In genomic region chr5:56807698-56808097, GRCh38 we compare ENCODE assay signal across 29 cellular contexts.
"Had no signal": no experiment of that assay in that cellular context is flagged by ENCODE, and none has a peak within 500 bp of the region (broad histone marks: within the 10 kb centered on the region; RNA-seq: fewer than 3 reads in every experiment).

No MANE protein-coding gene starts in this region.

- DNase-seq: activated CD4-positive, alpha-beta T cell treated with anti-CD3 and anti-CD28 coated beads for 4 hours; activated CD4-positive, alpha-beta T cell treated with anti-CD3 and anti-CD28 coated beads, Interleukin-2, amount 50 U/mL, for 4 hours; activated CD8-positive, alpha-beta memory T cell treated with anti-CD3 and anti-CD28 coated beads, Interleukin-2, amount 50 U/mL, for 48 hours; activated gamma-delta T cell; activated naive CD4-positive, alpha-beta T cell treated with anti-CD3 and anti-CD28 coated beads, Interleukin-2, amount 10 ng/mL, durations not matched to agents 7 days and 5 days; activated naive CD8-positive, alpha-beta T cell treated with anti-CD3 and anti-CD28 coated beads, Interleukin-2, amount 10 ng/mL, durations not matched to agents 7 days and 5 days; activated T-cell treated with anti-CD3 and anti-CD28 coated beads, Interleukin-2, amount 50 U/mL, for 24 hours; cerebellar nuclear complex; dorsolateral prefrontal cortex; effector memory CD4-positive, alpha-beta T cell; gastrocnemius medialis; glutamatergic neuron; left ventricle myocardium superior; naive B cell; nephron progenitor cell; right lobe of liver; stimulated activated CD4-positive, alpha-beta T cell treated with anti-CD3 and anti-CD28 coated beads, Interleukin-12 subunit alpha, Interleukin-12 subunit beta, amount 100 ng/mL, for 4 hours; stimulated activated CD4-positive, alpha-beta T cell treated with anti-CD3 and anti-CD28 coated beads, Interleukin-4, amount 100 ng/mL, for 1 hour; stimulated activated naive CD8-positive, alpha-beta T cell treated with anti-CD3 and anti-CD28 coated beads, Interleukin-15, amount 100 ng/mL, for 72 hours; substantia nigra; upper lobe of left lung had no signal

- H3K4me3 ChIP-seq: ascending aorta, cardiac muscle cell, coronary artery, dorsolateral prefrontal cortex, gastrocnemius medialis, right lobe of liver, upper lobe of left lung, vagina had no signal

- H3K4me3 Mint-ChIP-seq: activated naive CD4-positive, alpha-beta T cell treated with anti-CD3 and anti-CD28 coated beads, Interleukin-2, amount 10 ng/mL, durations not matched to agents 7 days and 5 days; activated naive CD8-positive, alpha-beta T cell treated with anti-CD3 and anti-CD28 coated beads, Interleukin-2, amount 10 ng/mL, durations not matched to agents 7 days and 5 days; activated T-cell treated with anti-CD3 and anti-CD28 coated beads, Interleukin-2, amount 50 U/mL, for 24 hours; brain; naive B cell; nephron progenitor cell; stimulated activated naive CD8-positive, alpha-beta T cell treated with anti-CD3 and anti-CD28 coated beads, Interleukin-15, amount 100 ng/mL, for 72 hours; T-helper 2 cell treated with Interferon-gamma antibody and Interleukin-4, amounts not matched to agents 5 μg/mL and 100 μg/mL, for 36 hours had no signal

- ATAC-seq: gastrocnemius medialis; left ventricle myocardium superior; right lobe of liver; stimulated activated naive CD8-positive, alpha-beta T cell treated with anti-CD3 and anti-CD28 coated beads, Interleukin-15, amount 100 ng/mL, for 72 hours had no signal

- H3K27ac Mint-ChIP-seq: activated naive CD4-positive, alpha-beta T cell treated with anti-CD3 and anti-CD28 coated beads, Interleukin-2, amount 10 ng/mL, durations not matched to agents 7 days and 5 days; activated naive CD8-positive, alpha-beta T cell treated with anti-CD3 and anti-CD28 coated beads, Interleukin-2, amount 10 ng/mL, durations not matched to agents 7 days and 5 days; activated T-cell treated with anti-CD3 and anti-CD28 coated beads, Interleukin-2, amount 50 U/mL, for 24 hours; brain; nephron progenitor cell; stimulated activated naive CD8-positive, alpha-beta T cell treated with anti-CD3 and anti-CD28 coated beads, Interleukin-15, amount 100 ng/mL, for 72 hours; T-helper 2 cell treated with Interferon-gamma antibody and Interleukin-4, amounts not matched to agents 5 μg/mL and 100 μg/mL, for 36 hours had no signal

- H3K27ac ChIP-seq: ascending aorta, cardiac muscle cell, coronary artery, dorsolateral prefrontal cortex, gastrocnemius medialis, neutrophil, right lobe of liver, upper lobe of left lung, vagina had no signal

- H3K9me3 ChIP-seq: ascending aorta, gastrocnemius medialis, neutrophil, right lobe of liver, upper lobe of left lung, vagina had no signal

- H3K27me3 ChIP-seq: ascending aorta, cardiac muscle cell, dorsolateral prefrontal cortex, gastrocnemius medialis, right lobe of liver, upper lobe of left lung, vagina had no signal

- H3K27me3 Mint-ChIP-seq: activated naive CD8-positive, alpha-beta T cell treated with anti-CD3 and anti-CD28 coated beads, Interleukin-2, amount 10 ng/mL, durations not matched to agents 7 days and 5 days; activated T-cell treated with anti-CD3 and anti-CD28 coated beads, Interleukin-2, amount 50 U/mL, for 24 hours; naive B cell had no signal

- H3K4me1 ChIP-seq: ascending aorta, gastrocnemius medialis, right lobe of liver, upper lobe of left lung, vagina had no signal

- H3K9me3 Mint-ChIP-seq: activated naive CD4-positive, alpha-beta T cell treated with anti-CD3 and anti-CD28 coated beads, Interleukin-2, amount 10 ng/mL, durations not matched to agents 7 days and 5 days; activated naive CD8-positive, alpha-beta T cell treated with anti-CD3 and anti-CD28 coated beads, Interleukin-2, amount 10 ng/mL, durations not matched to agents 7 days and 5 days; activated T-cell treated with anti-CD3 and anti-CD28 coated beads, Interleukin-2, amount 50 U/mL, for 24 hours; naive B cell; nephron progenitor cell; stimulated activated naive CD8-positive, alpha-beta T cell treated with anti-CD3 and anti-CD28 coated beads, Interleukin-15, amount 100 ng/mL, for 72 hours; T-helper 2 cell treated with Interferon-gamma antibody and Interleukin-4, amounts not matched to agents 5 μg/mL and 100 μg/mL, for 36 hours had no signal

- H3K36me3 Mint-ChIP-seq: activated naive CD8-positive, alpha-beta T cell treated with anti-CD3 and anti-CD28 coated beads, Interleukin-2, amount 10 ng/mL, durations not matched to agents 7 days and 5 days; brain; naive B cell had no signal

- H3K4me1 Mint-ChIP-seq: nephron progenitor cell had no signal

- FAIRE-seq: islet of Langerhans had no signal

- H3K36me3 ChIP-seq: ascending aorta, cardiac muscle cell, gastrocnemius medialis, neutrophil, right lobe of liver, upper lobe of left lung, vagina had no signal
